In genomic region chr7:50974240-50974639, GRCh38 we compare ENCODE assay signal across 26 cellular contexts.
"Had no signal": no experiment of that assay in that cellular context is flagged by ENCODE, and none has a peak within 500 bp of the region (broad histone marks: within the 10 kb centered on the region; RNA-seq: fewer than 3 reads in every experiment).

No MANE protein-coding gene starts in this region.

- H3K36me3 Mint-ChIP-seq: memory B cell; natural killer cell treated with Interleukin-12 subunit alpha and Interleukin-12 subunit beta and Interleukin-15 and Interleukin-18, amount 100 ng/mL, for 72 hours; stimulated activated effector memory CD8-positive, alpha-beta T cell treated with anti-CD3 and anti-CD28 coated beads, Interleukin-12 subunit alpha, Interleukin-12 subunit beta, amount 100 ng/mL, for 72 hours had no signal

- H2AFZ ChIP-seq: hepatocyte, parathyroid adenoma had no signal

- H3K79me2 ChIP-seq: hepatocyte, parathyroid adenoma had no signal

- H3K27ac ChIP-seq: colonic mucosa, epithelial cell of prostate, gastrocnemius medialis, hepatocyte, left lung, parathyroid adenoma, sigmoid colon, stomach, thyroid gland had no signal

- H3K4me2 ChIP-seq: hepatocyte had no signal

- H3K27me3 Mint-ChIP-seq: dendritic cell treated with granulocyte-macrophage colony-stimulating factor and Interleukin-4, amounts not matched to agents 40 ng/mL and 50 ng/mL, for 4 days; natural killer cell treated with Interleukin-12 subunit alpha and Interleukin-12 subunit beta and Interleukin-15 and Interleukin-18, amount 100 ng/mL, for 72 hours; progenitor cell of endocrine pancreas had no signal

- H3K4me1 Mint-ChIP-seq: endodermal cell; memory B cell; neural crest cell; stimulated activated effector memory CD8-positive, alpha-beta T cell treated with anti-CD3 and anti-CD28 coated beads, Interleukin-12 subunit alpha, Interleukin-12 subunit beta, amount 100 ng/mL, for 72 hours had no signal

- H3K4me3 ChIP-seq: colonic mucosa, gastrocnemius medialis, hepatocyte, left lung, lung, sigmoid colon, stomach, thyroid gland had no signal

- H3K4me1 ChIP-seq: colonic mucosa, gastrocnemius medialis, left lung, parathyroid adenoma, sigmoid colon, stomach, thyroid gland had no signal

- DNase-seq: colonic mucosa; effector CD8-positive, alpha-beta T cell; endodermal cell; foreskin fibroblast; gastrocnemius medialis; head of caudate nucleus; kidney; left lung; sigmoid colon; stimulated activated CD4-positive, alpha-beta T cell treated with anti-CD3 and anti-CD28 coated beads, Interleukin-2, amount 100 ng/mL, for 24 hours; stimulated activated CD4-positive, alpha-beta T cell treated with anti-CD3 and anti-CD28 coated beads, Interleukin-4, amount 100 ng/mL, for 24 hours; stimulated activated naive CD4-positive, alpha-beta T cell treated with Interleukin-2 at 50 U/mL for 16 hours; stomach; thyroid gland; trophoblast cell had no signal

- H3K27me3 ChIP-seq: colonic mucosa, gastrocnemius medialis, hepatocyte, left lung, sigmoid colon, stomach, thyroid gland had no signal

- H3K36me3 ChIP-seq: colonic mucosa, gastrocnemius medialis, left lung, sigmoid colon, stomach, thyroid gland had no signal

- ATAC-seq: esophagus mucosa, gastrocnemius medialis, left lung had no signal

- H3K27ac Mint-ChIP-seq: dendritic cell treated with granulocyte-macrophage colony-stimulating factor and Interleukin-4, amounts not matched to agents 40 ng/mL and 50 ng/mL, for 4 days; endodermal cell; memory B cell; natural killer cell treated with Interleukin-12 subunit alpha and Interleukin-12 subunit beta and Interleukin-15 and Interleukin-18, amount 100 ng/mL, for 72 hours; progenitor cell of endocrine pancreas; stimulated activated effector memory CD8-positive, alpha-beta T cell treated with anti-CD3 and anti-CD28 coated beads, Interleukin-12 subunit alpha, Interleukin-12 subunit beta, amount 100 ng/mL, for 72 hours had no signal

- H3K9ac ChIP-seq: parathyroid adenoma had no signal

- H3K4me3 Mint-ChIP-seq: dendritic cell treated with granulocyte-macrophage colony-stimulating factor and Interleukin-4, amounts not matched to agents 40 ng/mL and 50 ng/mL, for 4 days; endodermal cell; memory B cell; natural killer cell treated with Interleukin-12 subunit alpha and Interleukin-12 subunit beta and Interleukin-15 and Interleukin-18, amount 100 ng/mL, for 72 hours; neural crest cell; stimulated activated effector memory CD8-positive, alpha-beta T cell treated with anti-CD3 and anti-CD28 coated beads, Interleukin-12 subunit alpha, Interleukin-12 subunit beta, amount 100 ng/mL, for 72 hours had no signal

- H3K9me3 ChIP-seq: colonic mucosa, gastrocnemius medialis, left lung, sigmoid colon, thyroid gland had no signal
